36 cellular contexts compared by ENCODE assay signal in the genomic region with DNA sequence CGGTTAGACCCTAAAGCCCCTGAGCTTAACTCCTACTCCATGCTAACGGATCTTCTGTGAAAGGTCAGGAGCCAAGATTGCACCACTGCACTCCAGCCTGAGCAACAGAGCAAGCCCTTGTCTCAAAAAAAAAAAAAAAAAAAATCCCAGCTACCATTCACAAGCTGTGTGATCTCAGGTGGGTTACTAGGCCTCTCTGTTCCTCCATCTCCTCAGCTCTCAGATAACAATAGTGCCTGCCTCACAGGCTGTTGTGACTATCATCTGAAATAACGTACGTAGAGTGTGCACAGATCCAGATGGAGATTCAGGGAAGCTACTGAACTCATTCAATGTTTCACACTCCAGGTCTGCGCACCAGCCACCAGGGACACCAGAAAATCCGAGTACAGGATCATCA.
"Had no signal": no experiment of that assay in that cellular context is flagged by ENCODE, and none has a peak within 500 bp of the region (broad histone marks: within the 10 kb centered on the region; RNA-seq: fewer than 3 reads in every experiment).

No MANE protein-coding gene starts in this region.

- H3K27ac ChIP-seq: adrenal gland, body of pancreas, brain microvascular endothelial cell, breast epithelium, VCaP had no signal

- H3K4me1 Mint-ChIP-seq: activated B cell treated with CpG ODN at 0.5 μM for 24 hours; activated CD4-positive, alpha-beta T cell treated with anti-CD3 and anti-CD28 coated beads, Interleukin-2, amount 10 ng/mL, durations not matched to agents 24 days and 14 days; activated naive CD8-positive, alpha-beta T cell treated with anti-CD3 and anti-CD28 coated beads for 36 hours; activated T-helper 17 cell treated with anti-CD3 and anti-CD28 coated beads, Interleukin-2, amount 50 U/mL, for 72 hours had no signal

- H3K27me3 Mint-ChIP-seq: activated B cell treated with CpG ODN at 0.5 μM for 24 hours; activated CD4-positive, alpha-beta memory T cell treated with anti-CD3 and anti-CD28 coated beads for 36 hours; activated CD4-positive, alpha-beta T cell treated with anti-CD3 and anti-CD28 coated beads, Interleukin-2, amount 10 ng/mL, durations not matched to agents 24 days and 14 days; activated CD8-positive, alpha-beta T cell treated with anti-CD3 and anti-CD28 coated beads for 36 hours; activated naive CD8-positive, alpha-beta T cell treated with anti-CD3 and anti-CD28 coated beads for 36 hours; activated T-helper 17 cell treated with anti-CD3 and anti-CD28 coated beads, Interleukin-2, amount 50 U/mL, for 72 hours had no signal

- H3K9me3 ChIP-seq: adrenal gland, body of pancreas, breast epithelium had no signal

- H3K4me3 Mint-ChIP-seq: activated B cell treated with CpG ODN at 0.5 μM for 24 hours; activated CD4-positive, alpha-beta memory T cell treated with anti-CD3 and anti-CD28 coated beads for 36 hours; activated CD4-positive, alpha-beta T cell treated with anti-CD3 and anti-CD28 coated beads, Interleukin-2, amount 10 ng/mL, durations not matched to agents 24 days and 14 days; activated CD8-positive, alpha-beta T cell treated with anti-CD3 and anti-CD28 coated beads for 36 hours; activated naive CD4-positive, alpha-beta T cell treated with anti-CD3 and anti-CD28 coated beads for 36 hours; activated naive CD8-positive, alpha-beta T cell treated with anti-CD3 and anti-CD28 coated beads for 36 hours; activated T-cell treated with anti-CD3 and anti-CD28 coated beads, Interleukin-2, amount 50 U/mL, for 4 hours; activated T-cell treated with anti-CD3 and anti-CD28 coated beads, Interleukin-2, amount 50 U/mL, for 72 hours; activated T-helper 1 cell treated with anti-CD3 and anti-CD28 coated beads, Interleukin-12 subunit alpha, Interleukin-12 subunit beta, Interleukin-2, Interleukin-4 antibody, amounts not matched to agents 30 ng/mL and 10 ng/mL and 1 ng/mL, durations not matched to agents 14 hours and 24 hours and 36 hours; activated T-helper 17 cell treated with anti-CD3 and anti-CD28 coated beads, Interleukin-2, amount 50 U/mL, for 72 hours; T-helper 1 cell treated with Interleukin-12 subunit alpha and Interleukin-12 subunit beta and Interleukin-4 antibody, amounts not matched to agents 30 μg/mL and 1 μg/mL, for 36 hours; T-helper 2 cell treated with Interferon-gamma antibody and Interleukin-4, amounts not matched to agents 5 μg/mL and 100 μg/mL, for 36 hours had no signal

- H3K27me3 ChIP-seq: adrenal gland, body of pancreas, brain microvascular endothelial cell, breast epithelium had no signal

- H3K4me3 ChIP-seq: adrenal gland, body of pancreas, breast epithelium had no signal

- H3K4me1 ChIP-seq: adrenal gland, body of pancreas, breast epithelium had no signal

- H3K36me3 Mint-ChIP-seq: activated CD4-positive, alpha-beta memory T cell treated with anti-CD3 and anti-CD28 coated beads for 36 hours; activated naive CD8-positive, alpha-beta T cell treated with anti-CD3 and anti-CD28 coated beads for 36 hours had no signal

- DNase-seq: activated B cell treated with CpG ODN at 0.5 μM for 24 hours; activated CD4-positive, alpha-beta memory T cell treated with anti-CD3 and anti-CD28 coated beads for 36 hours; activated CD4-positive, alpha-beta T cell treated with anti-CD3 and anti-CD28 coated beads for 4 hours; activated CD4-positive, alpha-beta T cell treated with anti-CD3 and anti-CD28 coated beads, Interleukin-2, amount 10 ng/mL, durations not matched to agents 24 days and 14 days; activated CD4-positive, alpha-beta T cell treated with anti-CD3 and anti-CD28 coated beads, Interleukin-2, amount 50 U/mL, for 1 hour; activated CD4-positive, alpha-beta T cell treated with anti-CD3 and anti-CD28 coated beads, Interleukin-2, amount 50 U/mL, for 4 hours; activated CD4-positive, CD25-positive, alpha-beta regulatory T cell treated with anti-CD3 and anti-CD28 coated beads, Interleukin-2, amount 50 U/mL, for 72 hours; activated CD8-positive, alpha-beta memory T cell treated with anti-CD3 and anti-CD28 coated beads, Interleukin-2, amount 50 U/mL, for 4 hours; activated CD8-positive, alpha-beta T cell treated with anti-CD3 and anti-CD28 coated beads for 36 hours; activated gamma-delta T cell treated with Interleukin-2 at 50 U/mL for 16 hours; activated naive CD4-positive, alpha-beta T cell; activated naive CD4-positive, alpha-beta T cell treated with anti-CD3 and anti-CD28 coated beads for 36 hours; activated naive CD4-positive, alpha-beta T cell treated with anti-CD3 and anti-CD28 coated beads, Interleukin-2, amount 50 U/mL, for 16 hours; activated naive CD8-positive, alpha-beta T cell treated with anti-CD3 and anti-CD28 coated beads for 36 hours; activated T-cell treated with anti-CD3 and anti-CD28 coated beads for 4 hours; activated T-cell treated with anti-CD3 and anti-CD28 coated beads, Interleukin-2, amount 50 U/mL, for 1 hour; activated T-cell treated with anti-CD3 and anti-CD28 coated beads, Interleukin-2, amount 50 U/mL, for 4 hours; activated T-cell treated with anti-CD3 and anti-CD28 coated beads, Interleukin-2, amount 50 U/mL, for 72 hours; adrenal gland; amniotic stem cell; aorta; body of pancreas; brain microvascular endothelial cell; central memory CD4-positive, alpha-beta T cell; T-helper 1 cell; T-helper 2 cell; T-helper 9 cell had no signal

- ATAC-seq: activated CD8-positive, alpha-beta T cell treated with anti-CD3 and anti-CD28 coated beads for 36 hours; activated naive CD4-positive, alpha-beta T cell treated with anti-CD3 and anti-CD28 coated beads, Interleukin-2, amount 50 U/mL, for 72 hours; activated T-cell treated with anti-CD3 and anti-CD28 coated beads, Interleukin-2, amount 50 U/mL, for 4 hours; activated T-cell treated with anti-CD3 and anti-CD28 coated beads, Interleukin-2, amount 50 U/mL, for 72 hours; activated T-helper 17 cell treated with anti-CD3 and anti-CD28 coated beads, Interleukin-2, amount 50 U/mL, for 72 hours; body of pancreas had no signal

- H3K27ac Mint-ChIP-seq: activated B cell treated with CpG ODN at 0.5 μM for 24 hours; activated CD4-positive, alpha-beta memory T cell treated with anti-CD3 and anti-CD28 coated beads for 36 hours; activated CD4-positive, alpha-beta T cell treated with anti-CD3 and anti-CD28 coated beads, Interleukin-2, amount 10 ng/mL, durations not matched to agents 24 days and 14 days; activated CD8-positive, alpha-beta T cell treated with anti-CD3 and anti-CD28 coated beads for 36 hours; activated naive CD4-positive, alpha-beta T cell treated with anti-CD3 and anti-CD28 coated beads for 36 hours; activated naive CD4-positive, alpha-beta T cell treated with anti-CD3 and anti-CD28 coated beads, Interleukin-2, amount 50 U/mL, for 72 hours; activated naive CD8-positive, alpha-beta T cell treated with anti-CD3 and anti-CD28 coated beads for 36 hours; activated T-cell treated with anti-CD3 and anti-CD28 coated beads, Interleukin-2, amount 50 U/mL, for 72 hours; activated T-helper 1 cell treated with anti-CD3 and anti-CD28 coated beads, Interleukin-12 subunit alpha, Interleukin-12 subunit beta, Interleukin-2, Interleukin-4 antibody, amounts not matched to agents 30 ng/mL and 10 ng/mL and 1 ng/mL, durations not matched to agents 14 hours and 24 hours and 36 hours; activated T-helper 17 cell treated with anti-CD3 and anti-CD28 coated beads, Interleukin-2, amount 50 U/mL, for 72 hours; T-helper 1 cell treated with Interleukin-12 subunit alpha and Interleukin-12 subunit beta and Interleukin-4 antibody, amounts not matched to agents 30 μg/mL and 1 μg/mL, for 36 hours; T-helper 2 cell treated with Interferon-gamma antibody and Interleukin-4, amounts not matched to agents 5 μg/mL and 100 μg/mL, for 36 hours had no signal

- H3K36me3 ChIP-seq: adrenal gland, brain microvascular endothelial cell, breast epithelium had no signal

- FAIRE-seq: astrocyte, TTC549 had no signal
